In genomic region chr17:73478768-73479424, GRCh38 we compare ENCODE assay signal across 20 cellular contexts.
DNase-seq lines count a peak whose midpoint lies in the region; FAIRE-seq and TF ChIP-seq lines count a peak whose summit lies in the region.
"Had no signal": no experiment of that assay in that cellular context is flagged by ENCODE, and none has a peak within 500 bp of the region (broad histone marks: within the 10 kb centered on the region; RNA-seq: fewer than 3 reads in every experiment).

No MANE protein-coding gene starts in this region.

- no peak overlapping the region for H2BK15ac ChIP-seq in H1 (ENCODE audit: low read length)

- no peak overlapping the region for H3K4ac ChIP-seq in H1 (replicated peaks; ENCODE audit: insufficient read length, low read depth, low read length)

- no peak overlapping the region; the same call in 1 of the 2 replicates for H3K18ac ChIP-seq in H1 (ENCODE audit: extremely low read depth, low read length)

- CTCF ChIA-PET in H1 (lab: Charles Lee; ENCODE audit: partially characterized antibody), result interaction anchor here (0.6 to 4.3 kb wide), 33 partner anchors 8 to 275 kb away, joined by 3 to 26 read pairs (median 4); no protein-coding TSS in a partner anchor

- H3K23me2 ChIP-seq in H1 (ENCODE audit: low read depth, low read length), result no peaks in the 10 kb centered on the region

- WGBS in H1 (ENCODE audit: extremely low coverage in 1 of 2, insufficient coverage in 1 of 2, insufficient read length in 1 of 2, insufficient replicate concordance in 2 of 2, low coverage in 1 of 2, low lambda C conversion rate in 2 of 2, missing lambda C conversion rate in 1 of 2), 2 experiments, result 86% methylated on average over 14 of the region's 14 CpGs; no CpG with 5 or more reads in 1 of the 2 experiments
- 81 to 90% (median 87%) methylated on average over 14 of the region's 14 CpGs for WGBS in spleen, 5 donors

- POLR2A ChIA-PET in H1 (lab: Charles Lee; ENCODE audit: partially characterized antibody), result no interaction called here

- H3K9me3 ChIP-seq in MM.1S (replicated peaks; ENCODE audit: insufficient read depth, low read length) (no peaks in the 10 kb centered on the region), H1 (ENCODE audit: insufficient read depth in 2 of 2, low read depth in 1 of 2, low read length in 1 of 2) (no peaks in the 10 kb centered on the region), spleen (no peaks in the 10 kb centered on the region)
- H3K9me3 ChIP-seq: ovary, transverse colon had no signal

- no peak overlapping the region for H3K14ac ChIP-seq in H1 (ENCODE audit: insufficient read length)

- no peak overlapping the region for H3K56ac ChIP-seq in H1 (replicated peaks; ENCODE audit: insufficient read length, low read depth, low read length)

- no peaks in the 10 kb centered on the region for H4K20me1 ChIP-seq in MM.1S (ENCODE audit: insufficient read depth, low read length)
- H4K20me1 ChIP-seq in H1 (replicated peaks in 1 of 2; ENCODE audit: control insufficient read depth in 1 of 2, insufficient read depth in 2 of 2, low read length in 2 of 2), result peaks cover 0 to 2% of the 10 kb centered on the region in 2 experiments

- no peak overlapping the region for H2AK5ac ChIP-seq in H1 (ENCODE audit: low read depth, low read length)

- peak; percentile 67 to 77 for TF ChIP-seq RAD21 in H1 (IDR thresholded peaks at IDR 0.05 in 1 of 2, conservative IDR thresholded peaks at IDR 0.05 in 1 of 2; ENCODE audit: low read depth in 2 of 2, low read length in 2 of 2)

- no peak overlapping the region for H2BK120ac ChIP-seq in H1 (replicated peaks; ENCODE audit: low read depth, low read length)

- H4K91ac ChIP-seq in H1 (replicated peaks; ENCODE audit: insufficient read length, low read length), result no peak overlapping the region

- H3K9me2 ChIP-seq in MM.1S (replicated peaks; ENCODE audit: insufficient read depth, low read length), result no peaks in the 10 kb centered on the region

- H3F3A ChIP-seq in MM.1S (ENCODE audit: insufficient read depth, low read length), result no peaks in the 10 kb centered on the region

- TF ChIP-seq CTCF in MM.1S (IDR thresholded peaks at IDR 0.05; ENCODE audit: low read length), result peak; percentile 21; the same call in 1 of the 2 replicates
- peak; percentile 73 to 88 (median 82) for TF ChIP-seq CTCF in H1 (IDR thresholded peaks at IDR 0.05; ENCODE audit: control extremely low read depth in 1 of 3, insufficient read depth in 1 of 3, low read depth in 1 of 3, low read length in 3 of 3)
- TF ChIP-seq CTCF in spleen (IDR thresholded peaks at IDR 0.05 in 8 of 11, conservative IDR thresholded peaks at IDR 0.05 in 3 of 11), result peak in 1 of 11 experiments; percentile 12

- peak overlapping the region; percentile 63; the same call in 1 of the 2 replicates for H2BK12ac ChIP-seq in H1 (ENCODE audit: low read depth, low read length)

- H3K4me3 ChIP-seq in MM.1S (ENCODE audit: low read length) (no peak overlapping the region), H1 (ENCODE audit: extremely low read depth in 1 of 4, insufficient read depth in 2 of 4, low read depth in 3 of 4, low read length in 4 of 4) (no peak overlapping the region), spleen (no peak overlapping the region)
- H3K4me3 ChIP-seq: ovary, smooth muscle cell, transverse colon had no signal

- H3K4me2 ChIP-seq in MM.1S (ENCODE audit: low read depth, low read length) (no peak overlapping the region), H1 (ENCODE audit: insufficient read depth in 1 of 2, low read depth in 2 of 2, low read length in 2 of 2) (no peak overlapping the region)
- H3K4me2 ChIP-seq: smooth muscle cell had no signal

- peak overlapping the region; percentile 69; the same call in 1 of the 2 replicates for H2BK5ac ChIP-seq in H1 (ENCODE audit: low read depth, low read length)

- H3K23ac ChIP-seq in H1 (ENCODE audit: insufficient read length), result no peak overlapping the region

- H2BK20ac ChIP-seq in H1 (ENCODE audit: low read length), result 0 out of 2 replicates have a peak overlapping the region, but pooled peaks have one; percentile 21

- H3K79me1 ChIP-seq in H1 (ENCODE audit: low read depth, low read length), result no peaks in the 10 kb centered on the region

- H2AFZ ChIP-seq in MM.1S (ENCODE audit: low read length), result no peak overlapping the region
- no peak overlapping the region for H2AFZ ChIP-seq in H1 (ENCODE audit: low read length)

- TF ChIP-seq EP300 in H1 (IDR thresholded peaks at IDR 0.05; ENCODE audit: borderline replicate concordance in 1 of 2, low read depth in 2 of 2, low read length in 2 of 2), result no peak

- no peak overlapping the region for H4K8ac ChIP-seq in H1 (ENCODE audit: extremely low read depth, insufficient read depth, low read length)

- no peaks in the 10 kb centered on the region for H3K79me2 ChIP-seq in MM.1S (ENCODE audit: low read length)
- no peaks in the 10 kb centered on the region for H3K79me2 ChIP-seq in H1 (ENCODE audit: control insufficient read depth in 1 of 2, insufficient read depth in 2 of 2, low read length in 2 of 2)

- H3K9ac ChIP-seq in MM.1S (ENCODE audit: low read length), result no peak overlapping the region
- no peak overlapping the region for H3K9ac ChIP-seq in H1 (replicated peaks in 1 of 4; ENCODE audit: extremely low read depth in 1 of 4, low read depth in 3 of 4, low read length in 3 of 4)

- H3K27ac ChIP-seq in MM.1S (ENCODE audit: low read length) (no peak overlapping the region), H1 (ENCODE audit: low read depth, low read length) (no peak overlapping the region), spleen (no peak overlapping the region)
- H3K27ac ChIP-seq: ovary, transverse colon had no signal

- DNase-seq in NCI-H146 (lab: John Stamatoyannopoulos, UW), result peak; percentile 13
- DNase-seq in NCI-H146 treated with DMSO at 0.1 percent for 48 hours (lab: John Stamatoyannopoulos, UW; ENCODE audit: unreplicated experiment), result no peak
- DNase-seq in MM.1S, result no peak
- peak in 1 of 2 experiments; percentile 65 for DNase-seq in H1 (ENCODE audit: low read depth in 1 of 2, low spot score in 2 of 2)
- peak; percentile 59 for DNase-seq in spleen
- no peak for DNase-seq in NCI-H2029 treated with DMSO at 0.1 percent for 48 hours (lab: John Stamatoyannopoulos, UW)
- no peak for DNase-seq in activated naive CD4-positive, alpha-beta T cell (lab: John Stamatoyannopoulos, UW)
- DNase-seq in activated effector memory CD4-positive, alpha-beta T cell treated with anti-CD3 and anti-CD28 coated beads, Interleukin-2, amount 50 U/mL, for 16 hours, result no peak
- DNase-seq: activated B cell treated with CpG ODN at 0.5 μM for 24 hours; activated CD8-positive, alpha-beta memory T cell treated with anti-CD3 and anti-CD28 coated beads for 24 hours; CD4-positive, CD25-positive, alpha-beta regulatory T cell; effector memory CD8-positive, alpha-beta T cell; HCEC 1CT; ovary; Right ventricle myocardium superior; T-helper 17 cell; transverse colon had no signal

- H3K4me1 ChIP-seq in MM.1S (ENCODE audit: low read length) (peaks cover 4% of the 10 kb centered on the region; the same call in 1 of the 2 replicates), H1 (replicated peaks in 1 of 4; ENCODE audit: control insufficient read depth in 3 of 4, insufficient read depth in 4 of 4, low read length in 3 of 4) (peaks cover 0 to 12% (median 4%) of the 10 kb centered on the region in 4 experiments; a peak in 3 of 7 replicates), spleen (peaks cover 0 to 15% (median 4%) of the 10 kb centered on the region in 6 donors)

- TF ChIP-seq POLR2A in H1 (IDR thresholded peaks at IDR 0.05; ENCODE audit: control extremely low read depth in 1 of 2, low read depth in 2 of 2, low read length in 2 of 2) (no peak), spleen (IDR thresholded peaks at IDR 0.05) (no peak)

- H3K36me3 ChIP-seq in MM.1S (replicated peaks; ENCODE audit: insufficient read depth, low read length), result no peaks in the 10 kb centered on the region
- H3K36me3 ChIP-seq in H1 (ENCODE audit: control insufficient read depth in 2 of 4, insufficient read depth in 4 of 4, low read length in 3 of 4), result no peaks in the 10 kb centered on the region
- H3K36me3 ChIP-seq in spleen, result no peaks in the 10 kb centered on the region
- H3K36me3 ChIP-seq: ovary, transverse colon had no signal

- H3K27me3 ChIP-seq in MM.1S (replicated peaks; ENCODE audit: insufficient read depth, low read length) (peaks cover 75% of the 10 kb centered on the region), H1 (replicated peaks in 1 of 4; ENCODE audit: control insufficient read depth in 3 of 4, extremely low read depth in 1 of 4, insufficient read depth in 3 of 4, low read length in 3 of 4) (peaks cover 0 to 2% (median 0%) of the 10 kb centered on the region in 4 experiments; a peak in 1 of 7 replicates), spleen (replicated peaks in 1 of 7) (peaks cover 0 to 6% (median 0%) of the 10 kb centered on the region in 7 donors)
- H3K27me3 ChIP-seq: ovary had no signal

- FAIRE-seq in H1 (lab: Jason Lieb, UNC), result no peak
- FAIRE-seq: A204.1, GM12891 had no signal

- H4K5ac ChIP-seq in H1 (ENCODE audit: insufficient read length, low read depth, low read length), result no peak overlapping the region

- intact Hi-C loops in spleen (cut with DNase I; ENCODE audit: low total_unique reads), result no loop called here

TF ChIP-seq in H1, 55 proteins besides CTCF, POLR2A, EP300 and RAD21:
- TF ChIP-seq GTF2F1 (IDR thresholded peaks at IDR 0.05; ENCODE audit: borderline replicate concordance, low read depth, low read length) (no peak), BACH1 (IDR thresholded peaks at IDR 0.05; ENCODE audit: low read length) (0 out of 2 replicates have a peak, but pooled peaks have one; percentile 14)
- TF ChIP-seq, protein P1, sequence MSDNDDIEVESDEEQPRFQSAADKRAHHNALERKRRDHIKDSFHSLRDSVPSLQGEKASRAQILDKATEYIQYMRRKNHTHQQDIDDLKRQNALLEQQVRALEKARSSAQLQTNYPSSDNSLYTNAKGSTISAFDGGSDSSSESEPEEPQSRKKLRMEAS (IDR thresholded peaks at IDR 0.05), result peak; percentile 54
- TF ChIP-seq, protein P2, sequence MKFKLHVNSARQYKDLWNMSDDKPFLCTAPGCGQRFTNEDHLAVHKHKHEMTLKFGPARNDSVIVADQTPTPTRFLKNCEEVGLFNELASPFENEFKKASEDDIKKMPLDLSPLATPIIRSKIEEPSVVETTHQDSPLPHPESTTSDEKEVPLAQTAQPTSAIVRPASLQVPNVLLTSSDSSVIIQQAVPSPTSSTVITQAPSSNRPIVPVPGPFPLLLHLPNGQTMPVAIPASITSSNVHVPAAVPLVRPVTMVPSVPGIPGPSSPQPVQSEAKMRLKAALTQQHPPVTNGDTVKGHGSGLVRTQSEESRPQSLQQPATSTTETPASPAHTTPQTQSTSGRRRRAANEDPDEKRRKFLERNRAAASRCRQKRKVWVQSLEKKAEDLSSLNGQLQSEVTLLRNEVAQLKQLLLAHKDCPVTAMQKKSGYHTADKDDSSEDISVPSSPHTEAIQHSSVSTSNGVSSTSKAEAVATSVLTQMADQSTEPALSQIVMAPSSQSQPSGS (IDR thresholded peaks at IDR 0.05; ENCODE audit: low read length), result no peak
TF ChIP-seq in H1: peak in this region for 2.

Comparison
In these comparisons a context has a peak if more than half of its experiments do, and no peak if none do; other contexts are left out.
1. DNase-seq: peak in NCI-H146 (single experiment) and spleen (single experiment); none in NCI-H146 treated with DMSO at 0.1 percent for 48 hours (single experiment), MM.1S (single experiment), NCI-H2029 treated with DMSO at 0.1 percent for 48 hours (single experiment), activated naive CD4-positive, alpha-beta T cell (0 of 4) and activated effector memory CD4-positive, alpha-beta T cell treated with anti-CD3 and anti-CD28 coated beads, Interleukin-2, amount 50 U/mL, for 16 hours (single experiment).